26 cellular contexts compared by ENCODE assay signal in genomic region chr4:1152284-1152683, GRCh38. TPM values are rescaled to one million over a fixed set of nuclear protein-coding genes. Genes with fewer than 3 reads are reported as not detected.
"Had no signal": no experiment of that assay in that cellular context is flagged by ENCODE, and none has a peak within 500 bp of the region (broad histone marks: within the 10 kb centered on the region; RNA-seq: fewer than 3 reads in every experiment).

No MANE protein-coding gene starts in this region.

- H3K4me1 Mint-ChIP-seq: activated CD4-positive, alpha-beta T cell treated with anti-CD3 and anti-CD28 coated beads, Interleukin-2, amount 10 ng/mL, durations not matched to agents 7 days and 5 days; activated T-helper 17 cell treated with anti-CD3 and anti-CD28 coated beads, Interleukin-2, amount 50 U/mL, for 72 hours had no signal

- H3K9me3 Mint-ChIP-seq: activated CD4-positive, alpha-beta memory T cell treated with anti-CD3 and anti-CD28 coated beads for 36 hours; activated CD4-positive, alpha-beta T cell treated with anti-CD3 and anti-CD28 coated beads, Interleukin-2, amount 10 ng/mL, durations not matched to agents 7 days and 5 days; activated naive CD4-positive, alpha-beta T cell treated with anti-CD3 and anti-CD28 coated beads for 36 hours; activated T-helper 17 cell treated with anti-CD3 and anti-CD28 coated beads, Interleukin-2, amount 50 U/mL, for 72 hours; T-helper 1 cell treated with Interleukin-12 subunit alpha and Interleukin-12 subunit beta and Interleukin-4 antibody, amounts not matched to agents 30 μg/mL and 1 μg/mL, for 36 hours had no signal

- H3K27me3 Mint-ChIP-seq: activated B cell treated with CpG ODN at 0.5 μM for 24 hours had no signal

- H3K4me3 Mint-ChIP-seq: activated B cell treated with CpG ODN at 0.5 μM for 24 hours; activated CD4-positive, alpha-beta memory T cell treated with anti-CD3 and anti-CD28 coated beads for 36 hours; activated CD4-positive, alpha-beta T cell treated with anti-CD3 and anti-CD28 coated beads, Interleukin-2, amount 10 ng/mL, durations not matched to agents 7 days and 5 days; activated naive CD4-positive, alpha-beta T cell treated with anti-CD3 and anti-CD28 coated beads for 36 hours; activated naive CD8-positive, alpha-beta T cell; activated T-helper 17 cell treated with anti-CD3 and anti-CD28 coated beads, Interleukin-2, amount 50 U/mL, for 72 hours; T-helper 1 cell treated with Interleukin-12 subunit alpha and Interleukin-12 subunit beta and Interleukin-4 antibody, amounts not matched to agents 30 μg/mL and 1 μg/mL, for 36 hours had no signal

- H3K27ac Mint-ChIP-seq: activated B cell treated with CpG ODN at 0.5 μM for 24 hours; activated CD4-positive, alpha-beta memory T cell treated with anti-CD3 and anti-CD28 coated beads for 36 hours; activated CD4-positive, alpha-beta T cell treated with anti-CD3 and anti-CD28 coated beads, Interleukin-2, amount 10 ng/mL, durations not matched to agents 7 days and 5 days; activated naive CD4-positive, alpha-beta T cell treated with anti-CD3 and anti-CD28 coated beads for 36 hours; activated naive CD8-positive, alpha-beta T cell; activated T-helper 17 cell treated with anti-CD3 and anti-CD28 coated beads, Interleukin-2, amount 50 U/mL, for 72 hours; T-helper 1 cell treated with Interleukin-12 subunit alpha and Interleukin-12 subunit beta and Interleukin-4 antibody, amounts not matched to agents 30 μg/mL and 1 μg/mL, for 36 hours had no signal

- H3K4me3 ChIP-seq: Peyer's patch had no signal

- H3K36me3 Mint-ChIP-seq: activated CD4-positive, alpha-beta memory T cell treated with anti-CD3 and anti-CD28 coated beads for 36 hours; activated naive CD8-positive, alpha-beta T cell had no signal

- DNase-seq: activated B cell treated with CpG ODN at 0.5 μM for 24 hours; activated CD4-positive, alpha-beta memory T cell treated with anti-CD3 and anti-CD28 coated beads for 36 hours; activated CD4-positive, alpha-beta T cell treated with anti-CD3 and anti-CD28 coated beads, Interleukin-2, amount 10 ng/mL, durations not matched to agents 7 days and 5 days; activated CD8-positive, alpha-beta memory T cell treated with anti-CD3 and anti-CD28 coated beads for 24 hours; activated gamma-delta T cell; activated naive CD4-positive, alpha-beta T cell treated with anti-CD3 and anti-CD28 coated beads for 36 hours; activated T-cell treated with anti-CD3 and anti-CD28 coated beads, Interleukin-2, amount 50 U/mL, for 48 hours; central memory CD4-positive, alpha-beta T cell; KG1; NCI-H1092; NCI-H1417 treated with DMSO at 0.1 percent for 48 hours; NCI-H1694; NCI-H2029; NCI-H2227 treated with DMSO at 0.1 percent for 48 hours; NCI-H446 treated with DMSO at 0.1 percent for 48 hours; NCI-H524 treated with DMSO at 0.1 percent for 48 hours; NCI-H748 treated with DMSO at 0.1 percent for 48 hours; Peyer's patch; SHP77 had no signal

RNA-seq across cellular contexts. Expression of gene RNF212, which starts 38.9 kb away (rescaled TPM):
- total RNA-seq: LHCN-M2, MCF 10A, OCI-LY7, SK-MEL-5 had no signal
